ENCODE assay signal across 19 cellular contexts in genomic region chr10:124279882-124280281, GRCh38.
DNase-seq lines count a peak whose midpoint lies in the region; ATAC-seq and TF ChIP-seq lines count a peak whose summit lies in the region.
"Had no signal": no experiment of that assay in that cellular context is flagged by ENCODE, and none has a peak within 500 bp of the region (broad histone marks: within the 10 kb centered on the region; RNA-seq: fewer than 3 reads in every experiment).

No MANE protein-coding gene starts in this region.

- TF ChIP-seq CTCF in left ventricle myocardium inferior (IDR thresholded peaks at IDR 0.05; ENCODE audit: borderline replicate concordance) (no peak), chondrocyte (IDR thresholded peaks at IDR 0.05) (no peak), lung (IDR thresholded peaks at IDR 0.05; ENCODE audit: control extremely low read depth, extremely low read depth) (no peak), upper lobe of right lung (IDR thresholded peaks at IDR 0.05) (no peak)

- no peak overlapping the region for H3K4me3 Mint-ChIP-seq in chondrocyte (ENCODE audit: unreplicated experiment)
- H3K4me3 Mint-ChIP-seq: CD4-positive, CD25-positive, alpha-beta regulatory T cell; H9 had no signal

- peaks cover 13% of the 10 kb centered on the region for H3K9me3 Mint-ChIP-seq in chondrocyte (ENCODE audit: low read depth)

- H3K27ac Mint-ChIP-seq in chondrocyte (ENCODE audit: unreplicated experiment), result no peak overlapping the region
- H3K27ac Mint-ChIP-seq: H9 had no signal

- H3K4me3 ChIP-seq in left ventricle myocardium inferior (no peak overlapping the region), lung (no peak overlapping the region), upper lobe of right lung (no peak overlapping the region)

- no peaks in the 10 kb centered on the region for H3K4me1 Mint-ChIP-seq in chondrocyte (ENCODE audit: low read depth)
- H3K4me1 Mint-ChIP-seq: CD4-positive, CD25-positive, alpha-beta regulatory T cell; H9 had no signal

- ATAC-seq in Right ventricle myocardium inferior, result no peak
- peak; percentile 40 for ATAC-seq in lung (ENCODE audit: insufficient read depth, low FRiP score)
- peak; percentile 22 for ATAC-seq in upper lobe of right lung
- ATAC-seq in HG02938 (IDR thresholded peaks at IDR 0.05; ENCODE audit: unreplicated experiment), result no peak

- peaks cover 4% of the 10 kb centered on the region for H3K9me3 ChIP-seq in left ventricle myocardium inferior (replicated peaks)
- H3K9me3 ChIP-seq in lung (ENCODE audit: control insufficient read depth in 2 of 2, insufficient read depth in 1 of 2, low read length in 1 of 2), result peaks cover 0 to 12% of the 10 kb centered on the region in 2 donors
- H3K9me3 ChIP-seq in upper lobe of right lung, result no peaks in the 10 kb centered on the region
- H3K9me3 ChIP-seq: Caco-2 had no signal

- WGBS in lung, 2 donors, result 75 to 86% methylated on average over 8 of the region's 8 CpGs

- H3K27ac ChIP-seq in left ventricle myocardium inferior (replicated peaks) (no peak overlapping the region), lung (ENCODE audit: low read depth in 1 of 2, low read length in 1 of 2) (no peak overlapping the region), upper lobe of right lung (no peak overlapping the region)
- H3K27ac ChIP-seq: 22Rv1 had no signal

- peaks cover 2% of the 10 kb centered on the region for H3K27me3 Mint-ChIP-seq in chondrocyte (ENCODE audit: low read depth)
- H3K27me3 Mint-ChIP-seq: CD4-positive, CD25-positive, alpha-beta regulatory T cell had no signal

- H3K4me1 ChIP-seq in left ventricle myocardium inferior (no peaks in the 10 kb centered on the region), lung (ENCODE audit: control insufficient read depth in 2 of 2, insufficient read depth in 2 of 2, low read length in 2 of 2) (no peaks in the 10 kb centered on the region), upper lobe of right lung (no peaks in the 10 kb centered on the region)
- H3K4me1 ChIP-seq: Caco-2 had no signal

- intact Hi-C loops in Right ventricle myocardium inferior (cut with DNase I) (no loop called here), left ventricle myocardium inferior (cut with micrococcal nuclease) (no loop called here), upper lobe of right lung (cut with DNase I) (no loop called here)

- H3K36me3 ChIP-seq in left ventricle myocardium inferior, result no peaks in the 10 kb centered on the region
- no peaks in the 10 kb centered on the region for H3K36me3 ChIP-seq in lung (ENCODE audit: control insufficient read depth in 2 of 2, insufficient read depth in 2 of 2, low read length in 2 of 2)
- no peaks in the 10 kb centered on the region for H3K36me3 ChIP-seq in upper lobe of right lung

- H3K27me3 ChIP-seq in left ventricle myocardium inferior (ENCODE audit: low read depth) (peaks cover 10% of the 10 kb centered on the region), lung (ENCODE audit: control insufficient read depth, insufficient read depth) (no peaks in the 10 kb centered on the region), upper lobe of right lung (no peaks in the 10 kb centered on the region)

- no peaks in the 10 kb centered on the region for H3K36me3 Mint-ChIP-seq in chondrocyte (ENCODE audit: low read depth)
- H3K36me3 Mint-ChIP-seq: CD4-positive, CD25-positive, alpha-beta regulatory T cell had no signal

- DNase-seq in Right ventricle myocardium inferior (ENCODE audit: missing footprints) (peak; percentile 40), left ventricle myocardium inferior (no peak), chondrocyte (ENCODE audit: low spot score) (peak; percentile 48), lung (ENCODE audit: low spot score) (no peak), upper lobe of right lung (no peak), DMS 273 treated with DMSO at 0.1 percent for 48 hours (lab: John Stamatoyannopoulos, UW) (no peak)
- DNase-seq in stimulated activated naive CD4-positive, alpha-beta T cell treated with Interleukin-2 at 50 U/mL for 16 hours (lab: John Stamatoyannopoulos, UW), result no peak
- DNase-seq: AML-193; Caco-2; CD4-positive, CD25-positive, alpha-beta regulatory T cell; DMS153; GF-D8; H9; NCI-H1105 treated with DMSO at 0.1 percent for 48 hours; NCI-H1694 treated with DMSO at 0.1 percent for 48 hours; NCI-H2227 treated with DMSO at 0.1 percent for 48 hours; NCI-H524 had no signal

Comparison
In these comparisons a context has a peak if more than half of its experiments do, and no peak if none do; other contexts are left out.
1. DNase-seq: peak in Right ventricle myocardium inferior (single experiment) and chondrocyte (single experiment); none in left ventricle myocardium inferior (single experiment), lung (single experiment), upper lobe of right lung (single experiment), DMS 273 treated with DMSO at 0.1 percent for 48 hours (single experiment) and stimulated activated naive CD4-positive, alpha-beta T cell treated with Interleukin-2 at 50 U/mL for 16 hours (single experiment).
2. ATAC-seq: peak in lung (single experiment) and upper lobe of right lung (single experiment); none in Right ventricle myocardium inferior (single experiment) and HG02938 (single experiment).